In genomic region chr4:173432430-173432829, GRCh38 we compare ENCODE assay signal across 30 cellular contexts. TPM values are rescaled to one million over a fixed set of nuclear protein-coding genes. Genes with fewer than 3 reads are reported as not detected.
DNase-seq lines count a peak whose midpoint lies in the region; ATAC-seq, FAIRE-seq and TF ChIP-seq lines count a peak whose summit lies in the region.
"Had no signal": no experiment of that assay in that cellular context is flagged by ENCODE, and none has a peak within 500 bp of the region (broad histone marks: within the 10 kb centered on the region; RNA-seq: fewer than 3 reads in every experiment).

No MANE protein-coding gene starts in this region.

- TF ChIP-seq CTCF in tibial artery (IDR thresholded peaks at IDR 0.05) (no peak), HepG2 (CRISPR knock-in tag; IDR thresholded peaks at IDR 0.05) (no peak)

- H3K4me1 ChIP-seq in tibial artery (peaks cover 0 to 22% (median 7%) of the 10 kb centered on the region in 4 donors), HepG2 (ENCODE audit: insufficient read depth, low read length) (no peaks in the 10 kb centered on the region)
- H3K4me1 ChIP-seq: gastrocnemius medialis, Peyer's patch, thyroid gland had no signal

- no peak overlapping the region for H3K27ac ChIP-seq in tibial artery
- H3K27ac ChIP-seq in HepG2 (ENCODE audit: extremely low read length, insufficient read depth, low read length): no peak overlapping the region
- H3K27ac ChIP-seq: gastrocnemius medialis, hepatocyte, ovary, Peyer's patch, stomach, thyroid gland had no signal

- no peak for TF ChIP-seq RAD21 in HepG2 (CRISPR knock-in tag; IDR thresholded peaks at IDR 0.05)

- WGBS in HepG2 (ENCODE audit: low lambda C conversion rate): 36% methylated on average over 5 of the region's 5 CpGs

- intact Hi-C loops in tibial artery (cut with DNase I; ENCODE audit: low total_unique reads): no loop called here
- intact Hi-C loops in left ventricle myocardium superior (cut with micrococcal nuclease): no loop called here
- intact Hi-C loops in HepG2 (cut with micrococcal nuclease; ENCODE audit: unreplicated experiment): no loop called here

- peak; percentile 42 for FAIRE-seq in GM18507 (lab: Jason Lieb, UNC)
- no peak for FAIRE-seq in HepG2 (lab: Jason Lieb, UNC)
- FAIRE-seq: endometrium had no signal

- H3K27me3 ChIP-seq in tibial artery (no peaks in the 10 kb centered on the region), HepG2 (ENCODE audit: control insufficient read depth in 1 of 2, insufficient read depth in 2 of 2, low read length in 2 of 2) (no peaks in the 10 kb centered on the region)
- H3K27me3 ChIP-seq: gastrocnemius medialis, hepatocyte, ovary, Peyer's patch, stomach, thyroid gland had no signal

- H3K79me2 ChIP-seq in HepG2 (ENCODE audit: insufficient read depth, low read length): no peaks in the 10 kb centered on the region
- H3K79me2 ChIP-seq: hepatocyte had no signal

- no peak overlapping the region for H3K9ac ChIP-seq in HepG2 (ENCODE audit: insufficient read depth, low read depth, low read length)

- H3K4me3 Mint-ChIP-seq in stimulated activated effector memory CD8-positive, alpha-beta T cell treated with anti-CD3 and anti-CD28 coated beads, Interleukin-12 subunit alpha, Interleukin-12 subunit beta, amount 100 ng/mL, for 72 hours: no peak overlapping the region
- H3K4me3 Mint-ChIP-seq: activated B cell treated with CpG ODN at 0.5 μM for 24 hours, GM23338, nephron progenitor cell had no signal

- no peak overlapping the region for H3K4me3 ChIP-seq in tibial artery
- no peak overlapping the region for H3K4me3 ChIP-seq in HepG2 (replicated peaks in 1 of 3; ENCODE audit: insufficient read depth in 1 of 3, low read depth in 2 of 3, low read length in 3 of 3)
- H3K4me3 ChIP-seq: gastrocnemius medialis, GM23338, hepatocyte, ovary, Peyer's patch, stomach, thyroid gland had no signal

- CTCF ChIA-PET in HepG2 (lab: Yijun Ruan, JAX; ENCODE audit: low intra/inter-chr PET ratio, low total read pairs): no interaction called here

- ATAC-seq in GM21447 (IDR thresholded peaks at IDR 0.05; ENCODE audit: unreplicated experiment) (peak; percentile 81), HG03103 (IDR thresholded peaks at IDR 0.05; ENCODE audit: low read depth, unreplicated experiment) (peak; percentile 76), left ventricle myocardium superior (no peak), HepG2 (no peak)
- peak; percentile 19 for ATAC-seq in stimulated activated effector memory CD8-positive, alpha-beta T cell treated with anti-CD3 and anti-CD28 coated beads, Interleukin-12 subunit alpha, Interleukin-12 subunit beta, amount 100 ng/mL, for 72 hours
- ATAC-seq: gastrocnemius medialis, GM23338 had no signal

- H3K9me3 ChIP-seq in tibial artery (no peaks in the 10 kb centered on the region), HepG2 (ENCODE audit: low read length) (no peaks in the 10 kb centered on the region)
- H3K9me3 ChIP-seq: gastrocnemius medialis, ovary, Peyer's patch, stomach, thyroid gland had no signal

- TF ChIP-seq EP300 in HepG2 (IDR thresholded peaks at IDR 0.05; ENCODE audit: low read depth in 2 of 2, low read length in 2 of 2): no peak
- no peak for TF ChIP-seq EP300 in HepG2 (CRISPR knock-in tag; IDR thresholded peaks at IDR 0.05; ENCODE audit: borderline replicate concordance)

- no peak overlapping the region for H2AFZ ChIP-seq in HepG2 (ENCODE audit: low read length)
- H2AFZ ChIP-seq: GM23338, hepatocyte had no signal

- no peaks in the 10 kb centered on the region for H4K20me1 ChIP-seq in HepG2 (ENCODE audit: insufficient read depth, low read length)

- no peak overlapping the region for H3K4me2 ChIP-seq in HepG2 (ENCODE audit: low read depth, low read length)
- H3K4me2 ChIP-seq: GM23338, hepatocyte had no signal

- POLR2A ChIA-PET in HepG2 (lab: Yijun Ruan, JAX): no interaction called here

- peak overlapping the region; percentile 23 for H3K27ac Mint-ChIP-seq in stimulated activated effector memory CD8-positive, alpha-beta T cell treated with anti-CD3 and anti-CD28 coated beads, Interleukin-12 subunit alpha, Interleukin-12 subunit beta, amount 100 ng/mL, for 72 hours
- H3K27ac Mint-ChIP-seq: activated B cell treated with CpG ODN at 0.5 μM for 24 hours, GM23338, nephron progenitor cell had no signal

- in situ Hi-C loops in HepG2 (cut with HindIII; ENCODE audit: extremely low pct_ligation_motif_present, low pct_unique_long_range_greater_than_20kb): no loop called here

- no peaks in the 10 kb centered on the region for H3K36me3 ChIP-seq in tibial artery
- no peaks in the 10 kb centered on the region for H3K36me3 ChIP-seq in HepG2 (replicated peaks in 1 of 2; ENCODE audit: control insufficient read depth in 1 of 2, insufficient read depth in 2 of 2, low read length in 2 of 2)
- H3K36me3 ChIP-seq: gastrocnemius medialis, ovary, Peyer's patch, stomach, thyroid gland had no signal

- H3K4me1 Mint-ChIP-seq in stimulated activated effector memory CD8-positive, alpha-beta T cell treated with anti-CD3 and anti-CD28 coated beads, Interleukin-12 subunit alpha, Interleukin-12 subunit beta, amount 100 ng/mL, for 72 hours: peaks cover 6% of the 10 kb centered on the region
- H3K4me1 Mint-ChIP-seq: activated B cell treated with CpG ODN at 0.5 μM for 24 hours had no signal

- DNase-seq in GM18507 (ENCODE audit: extremely low spot score, insufficient read length, low read depth) (no peak), tibial artery (no peak), left ventricle myocardium superior (no peak), HepG2 (ENCODE audit: low spot score) (no peak)
- DNase-seq in stimulated activated effector memory CD8-positive, alpha-beta T cell treated with anti-CD3 and anti-CD28 coated beads, Interleukin-12 subunit alpha, Interleukin-12 subunit beta, amount 100 ng/mL, for 72 hours (ENCODE audit: low spot score in 2 of 2): no peak
- DNase-seq: activated B cell treated with CpG ODN at 0.5 μM for 24 hours; activated CD4-positive, alpha-beta T cell treated with anti-CD3 and anti-CD28 coated beads, Interleukin-2, amount 50 U/mL, for 1 hour; activated naive CD4-positive, alpha-beta T cell; activated T-cell treated with anti-CD3 and anti-CD28 coated beads, Interleukin-2, amount 50 U/mL, for 48 hours; dermis blood vessel endothelial cell; DMS153; gastrocnemius medialis; mammary epithelial cell; NCI-H1694; NCI-H2171; NCI-H524; nephron progenitor cell; NK-92 treated with Interleukin-12 subunit alpha and Interleukin-12 subunit beta, amount 100 ng/mL, for 24 hours; ovary; Peyer's patch; stomach; thyroid gland had no signal

- H3K36me3 Mint-ChIP-seq in stimulated activated effector memory CD8-positive, alpha-beta T cell treated with anti-CD3 and anti-CD28 coated beads, Interleukin-12 subunit alpha, Interleukin-12 subunit beta, amount 100 ng/mL, for 72 hours: no peaks in the 10 kb centered on the region

- no TSS peak for BruUV-seq in HepG2 (replicated peaks; lab: Mats Ljungman, UMichigan)

- TF ChIP-seq POLR2A in HepG2 (IDR thresholded peaks at IDR 0.05; ENCODE audit: insufficient read depth in 1 of 2, low read depth in 2 of 2, low read length in 2 of 2): no peak

- no peaks in the 10 kb centered on the region for H3K9me3 Mint-ChIP-seq in stimulated activated effector memory CD8-positive, alpha-beta T cell treated with anti-CD3 and anti-CD28 coated beads, Interleukin-12 subunit alpha, Interleukin-12 subunit beta, amount 100 ng/mL, for 72 hours
- H3K9me3 Mint-ChIP-seq: activated B cell treated with CpG ODN at 0.5 μM for 24 hours, GM23338 had no signal

TF ChIP-seq in HepG2, 621 proteins besides CTCF, POLR2A, EP300 and RAD21 (continues in another document):
- TF ChIP-seq SMAD9 (CRISPR knock-in tag; IDR thresholded peaks at IDR 0.05) (no peak), IRF1 (CRISPR knock-in tag; IDR thresholded peaks at IDR 0.05; ENCODE audit: low read depth) (no peak)

RNA-seq across cellular contexts. Expression of gene SCRG1, which starts 33.5 kb away (rescaled TPM):
- total RNA-seq in left ventricle myocardium superior: 0.35 TPM
- not detected in 2 replicates for total RNA-seq in HepG2 (2016; rRNA removed; fragmentation: Illumina TruSeq; extraction: Trizol)
- not detected in 2 replicates for total RNA-seq in HepG2 (2016; cell fraction: cytosol; rRNA removed; fragmentation: Illumina TruSeq; extraction: Trizol; ENCODE audit: low read depth)
- not detected in 2 replicates for total RNA-seq in HepG2 (2016; cell fraction: insoluble cytoplasmic fraction; rRNA removed; fragmentation: Illumina TruSeq; extraction: Trizol)
- total RNA-seq in HepG2 (2016; cell fraction: membrane; rRNA removed; fragmentation: Illumina TruSeq; extraction: Trizol): not detected in 2 replicates
- not detected in 2 replicates for total RNA-seq in HepG2 (2016; cell fraction: nucleus; rRNA removed; fragmentation: Illumina TruSeq; extraction: Trizol)
- polyA plus RNA-seq in HepG2 (2011; rRNA removed): not detected in 2 replicates
- polyA plus RNA-seq in HepG2 (2011; cell fraction: cytosol; rRNA removed): not detected in 2 replicates
- not detected in 2 replicates for polyA plus RNA-seq in HepG2 (2011; cell fraction: nucleus; rRNA removed)
- polyA plus RNA-seq in HepG2 (2012): 0.03 TPM in 1 of 2 replicates, not detected in the other
- not detected in 2 replicates for polyA plus RNA-seq in HepG2 (2016; cell fraction: cytosol; fragmentation: Illumina TruSeq; extraction: Trizol; ENCODE audit: low read depth)
- not detected in 2 replicates for polyA plus RNA-seq in HepG2 (2016; cell fraction: insoluble cytoplasmic fraction; fragmentation: Illumina TruSeq; extraction: Trizol; ENCODE audit: low read depth)
- not detected in 2 replicates for polyA plus RNA-seq in HepG2 (2016; cell fraction: membrane; fragmentation: Illumina TruSeq; extraction: Trizol; ENCODE audit: low read depth)
- polyA plus RNA-seq in HepG2 (2016; cell fraction: nucleus; fragmentation: Illumina TruSeq; extraction: Trizol; ENCODE audit: insufficient read depth, low read depth): not detected in 2 replicates
- not detected in 2 replicates for polyA minus RNA-seq in HepG2 (2011; rRNA and poly(A)+ RNA removed; ENCODE audit: low replicate concordance)
- not detected in 2 replicates for polyA minus RNA-seq in HepG2 (2011; cell fraction: cytosol; rRNA and poly(A)+ RNA removed)
- not detected in 2 replicates for polyA minus RNA-seq in HepG2 (2011; cell fraction: nucleus; rRNA and poly(A)+ RNA removed)
- total RNA-seq: activated B cell treated with CpG ODN at 0.5 μM for 24 hours, G401, gastrocnemius medialis, GM23338, LHCN-M2, Peyer's patch, renal cortical epithelial cell had no signal
- polyA plus RNA-seq: mammary epithelial cell had no signal

Comparison
In these comparisons a context has a peak if more than half of its experiments do, and no peak if none do; other contexts are left out.
1. ATAC-seq: peak in GM21447 (single experiment), HG03103 (single experiment) and stimulated activated effector memory CD8-positive, alpha-beta T cell treated with anti-CD3 and anti-CD28 coated beads, Interleukin-12 subunit alpha, Interleukin-12 subunit beta, amount 100 ng/mL, for 72 hours (single experiment); none in left ventricle myocardium superior (single experiment) and HepG2 (single experiment).